ENCODE assay signal across 10 cellular contexts in genomic region chr3:63921741-63922482, GRCh38. TPM values are rescaled to one million over a fixed set of nuclear protein-coding genes. Genes with fewer than 3 reads are reported as not detected.
A peak's percentile ranks its signal among the peaks of the same experiment; 100 is the strongest.
DNase-seq lines count a peak whose midpoint lies in the region; ATAC-seq and TF ChIP-seq lines count a peak whose summit lies in the region.
"Had no signal": no experiment of that assay in that cellular context is flagged by ENCODE, and none has a peak within 500 bp of the region (broad histone marks: within the 10 kb centered on the region; RNA-seq: fewer than 3 reads in every experiment).

No MANE protein-coding gene starts in this region.

- H3K4me1 ChIP-seq in neutrophil (ENCODE audit: control insufficient read depth in 1 of 2, insufficient read depth in 1 of 2, low read depth in 1 of 2, low read length in 1 of 2): peaks cover 40 to 46% of the 10 kb centered on the region in 2 experiments

- H3K9me3 ChIP-seq in neutrophil: no peaks in the 10 kb centered on the region
- H3K9me3 ChIP-seq: upper lobe of left lung had no signal

- TF ChIP-seq CTCF in neutrophil (IDR thresholded peaks at IDR 0.05): no peak

- H3K27ac ChIP-seq in neutrophil: peak overlapping the region; percentile 78

- peaks cover 43% of the 10 kb centered on the region for H3K36me3 ChIP-seq in neutrophil

- no peaks in the 10 kb centered on the region for H3K27me3 ChIP-seq in neutrophil
- H3K27me3 ChIP-seq: upper lobe of left lung had no signal

- DNase-seq in Kasumi-1 (lab: John Stamatoyannopoulos, UW) (peak; percentile 88 to 91), dermis blood vessel endothelial cell (no peak), NCI-H2081 (lab: John Stamatoyannopoulos, UW) (no peak), D341Med (ENCODE audit: low spot score) (no peak)
- DNase-seq: upper lobe of left lung had no signal

- ATAC-seq in GM18873 (IDR thresholded peaks at IDR 0.05; ENCODE audit: low FRiP score, unreplicated experiment) (peak; percentile 78), HG02642 (IDR thresholded peaks at IDR 0.05; ENCODE audit: poor library complexity, unreplicated experiment) (peak; percentile 80)
- ATAC-seq: Right ventricle myocardium inferior had no signal

- peak overlapping the region; percentile 19 to 40 for H3K4me3 ChIP-seq in neutrophil (ENCODE audit: low read depth in 1 of 2, low read length in 1 of 2)
- H3K4me3 ChIP-seq: upper lobe of left lung had no signal

RNA-seq across cellular contexts. Expression of gene SCAANT1, which starts 9.7 kb away (rescaled TPM):
- total RNA-seq in dermis blood vessel endothelial cell: not detected in 2 replicates
- total RNA-seq: H4, Right ventricle myocardium inferior, upper lobe of left lung had no signal

RNA-seq across cellular contexts. Expression of gene ATXN7, which starts 58.2 kb away (rescaled TPM):
- total RNA-seq in dermis blood vessel endothelial cell: 9.0 and 13.6 TPM in 2 replicates

RNA-seq across cellular contexts. Expression of gene THOC7, which starts 58.3 kb away (rescaled TPM):
- total RNA-seq in dermis blood vessel endothelial cell: 41.9 and 61.8 TPM in 2 replicates

Comparison
In these comparisons a context has a peak if more than half of its experiments do, and no peak if none do; other contexts are left out.
1. DNase-seq: peak in Kasumi-1 (2 of 2); none in dermis blood vessel endothelial cell (single experiment), NCI-H2081 (0 of 2) and D341Med (single experiment).